Comparison of ENCODE assay signal across 8 cellular contexts in the genomic region with DNA sequence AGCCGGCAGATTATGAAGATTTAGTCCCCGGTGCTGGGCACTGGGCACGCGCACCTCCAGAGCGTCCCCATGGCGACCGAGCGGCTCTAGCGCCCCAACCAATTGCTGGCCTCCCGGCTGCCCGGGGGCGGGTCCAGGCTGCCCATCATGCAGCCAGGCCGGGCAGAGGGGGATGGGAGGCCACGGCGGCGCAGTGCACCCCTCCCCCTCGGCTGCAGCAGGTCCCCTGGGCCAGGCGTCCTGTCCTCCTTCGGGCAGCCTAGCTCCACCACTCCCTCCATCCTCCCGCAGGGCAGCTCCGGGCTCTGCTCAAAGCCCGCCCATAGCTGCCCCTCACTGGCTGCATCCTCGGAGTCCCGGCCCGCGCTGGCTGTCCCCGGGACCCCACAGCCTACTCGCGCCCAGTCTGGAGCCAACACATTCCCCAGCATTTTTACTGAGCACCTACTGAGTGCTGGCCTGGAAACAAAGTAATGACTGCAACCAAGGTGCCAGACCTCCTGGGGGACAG.
DNase-seq lines count a peak whose midpoint lies in the region; ATAC-seq and TF ChIP-seq lines count a peak whose summit lies in the region.

No MANE protein-coding gene starts in this region.

- intact Hi-C loops in upper lobe of right lung (cut with DNase I), result no loop called here

- DNase-seq in activated T-cell treated with anti-CD3 and anti-CD28 coated beads, Interleukin-2, amount 50 U/mL, for 24 hours, result no peak
- DNase-seq in activated T-cell treated with anti-CD3 and anti-CD28 coated beads, Interleukin-2, amount 50 U/mL, for 48 hours, result no peak
- DNase-seq in NCI-H82 (lab: John Stamatoyannopoulos, UW), result peak; percentile 94
- DNase-seq in effector memory CD8-positive, alpha-beta T cell, result no peak
- no peak for DNase-seq in memory B cell (ENCODE audit: low spot score in 2 of 2)
- DNase-seq in upper lobe of right lung, result peak; percentile 78
- no peak for DNase-seq in activated effector memory CD4-positive, alpha-beta T cell treated with Interleukin-2 at 50 U/mL for 16 hours
- DNase-seq in effector CD4-positive, alpha-beta T cell, result no peak

- no peak overlapping the region for H3K27ac ChIP-seq in upper lobe of right lung

- H3K4me1 Mint-ChIP-seq in activated T-cell treated with anti-CD3 and anti-CD28 coated beads, Interleukin-2, amount 50 U/mL, for 24 hours (ENCODE audit: low read depth), result peaks cover 10% of the 10 kb centered on the region
- H3K4me1 Mint-ChIP-seq in effector memory CD8-positive, alpha-beta T cell (ENCODE audit: low read depth in 2 of 2), result peaks cover 16 to 17% of the 10 kb centered on the region in 2 donors
- H3K4me1 Mint-ChIP-seq in memory B cell, result peaks cover 21% of the 10 kb centered on the region

- no peak overlapping the region for H3K4me3 Mint-ChIP-seq in activated T-cell treated with anti-CD3 and anti-CD28 coated beads, Interleukin-2, amount 50 U/mL, for 24 hours
- H3K4me3 Mint-ChIP-seq in effector memory CD8-positive, alpha-beta T cell, result no peak overlapping the region
- H3K4me3 Mint-ChIP-seq in memory B cell, result peak overlapping the region; percentile 69

- TF ChIP-seq CTCF in upper lobe of right lung (IDR thresholded peaks at IDR 0.05), result no peak

- H3K9me3 Mint-ChIP-seq in activated T-cell treated with anti-CD3 and anti-CD28 coated beads, Interleukin-2, amount 50 U/mL, for 24 hours, result no peaks in the 10 kb centered on the region
- H3K9me3 Mint-ChIP-seq in effector memory CD8-positive, alpha-beta T cell, result no peaks in the 10 kb centered on the region
- no peaks in the 10 kb centered on the region for H3K9me3 Mint-ChIP-seq in memory B cell

- peaks cover 12% of the 10 kb centered on the region for H3K36me3 ChIP-seq in upper lobe of right lung

- H3K4me1 ChIP-seq in upper lobe of right lung, result peaks cover 13% of the 10 kb centered on the region

- peak overlapping the region; percentile 42 for H3K4me3 ChIP-seq in upper lobe of right lung

- ATAC-seq in effector memory CD8-positive, alpha-beta T cell (replicated peaks), result no peak
- ATAC-seq in memory B cell (ENCODE audit: low read depth), result peak; percentile 59
- ATAC-seq in upper lobe of right lung, result peak; percentile 75

- peaks cover 32% of the 10 kb centered on the region for H3K36me3 Mint-ChIP-seq in activated T-cell treated with anti-CD3 and anti-CD28 coated beads, Interleukin-2, amount 50 U/mL, for 24 hours (ENCODE audit: low read depth)
- peaks cover 30% of the 10 kb centered on the region for H3K36me3 Mint-ChIP-seq in effector memory CD8-positive, alpha-beta T cell (ENCODE audit: insufficient read depth)
- peaks cover 9% of the 10 kb centered on the region for H3K36me3 Mint-ChIP-seq in memory B cell

- H3K27me3 Mint-ChIP-seq in activated T-cell treated with anti-CD3 and anti-CD28 coated beads, Interleukin-2, amount 50 U/mL, for 24 hours, result no peaks in the 10 kb centered on the region
- no peaks in the 10 kb centered on the region for H3K27me3 Mint-ChIP-seq in effector memory CD8-positive, alpha-beta T cell
- no peaks in the 10 kb centered on the region for H3K27me3 Mint-ChIP-seq in memory B cell

- H3K27me3 ChIP-seq in upper lobe of right lung, result no peaks in the 10 kb centered on the region

- H3K9me3 ChIP-seq in upper lobe of right lung, result no peaks in the 10 kb centered on the region

- H3K27ac Mint-ChIP-seq in activated T-cell treated with anti-CD3 and anti-CD28 coated beads, Interleukin-2, amount 50 U/mL, for 24 hours, result peak overlapping the region; percentile 77
- peak overlapping the region; percentile 89 for H3K27ac Mint-ChIP-seq in effector memory CD8-positive, alpha-beta T cell
- H3K27ac Mint-ChIP-seq in memory B cell, result peak overlapping the region; percentile 38

Comparison
In these comparisons a context has a peak if more than half of its experiments do, and no peak if none do; other contexts are left out.
1. DNase-seq: peak in NCI-H82 (single experiment) and upper lobe of right lung (single experiment); none in activated T-cell treated with anti-CD3 and anti-CD28 coated beads, Interleukin-2, amount 50 U/mL, for 24 hours (single experiment), activated T-cell treated with anti-CD3 and anti-CD28 coated beads, Interleukin-2, amount 50 U/mL, for 48 hours (0 of 2), effector memory CD8-positive, alpha-beta T cell (0 of 3), memory B cell (0 of 2), activated effector memory CD4-positive, alpha-beta T cell treated with Interleukin-2 at 50 U/mL for 16 hours (single experiment) and effector CD4-positive, alpha-beta T cell (single experiment).
2. H3K27ac Mint-ChIP-seq: peak in every context shown above with its lines; median percentile 89 in effector memory CD8-positive, alpha-beta T cell; 77 in activated T-cell treated with anti-CD3 and anti-CD28 coated beads, Interleukin-2, amount 50 U/mL, for 24 hours; 38 in memory B cell.